In the genomic region with DNA sequence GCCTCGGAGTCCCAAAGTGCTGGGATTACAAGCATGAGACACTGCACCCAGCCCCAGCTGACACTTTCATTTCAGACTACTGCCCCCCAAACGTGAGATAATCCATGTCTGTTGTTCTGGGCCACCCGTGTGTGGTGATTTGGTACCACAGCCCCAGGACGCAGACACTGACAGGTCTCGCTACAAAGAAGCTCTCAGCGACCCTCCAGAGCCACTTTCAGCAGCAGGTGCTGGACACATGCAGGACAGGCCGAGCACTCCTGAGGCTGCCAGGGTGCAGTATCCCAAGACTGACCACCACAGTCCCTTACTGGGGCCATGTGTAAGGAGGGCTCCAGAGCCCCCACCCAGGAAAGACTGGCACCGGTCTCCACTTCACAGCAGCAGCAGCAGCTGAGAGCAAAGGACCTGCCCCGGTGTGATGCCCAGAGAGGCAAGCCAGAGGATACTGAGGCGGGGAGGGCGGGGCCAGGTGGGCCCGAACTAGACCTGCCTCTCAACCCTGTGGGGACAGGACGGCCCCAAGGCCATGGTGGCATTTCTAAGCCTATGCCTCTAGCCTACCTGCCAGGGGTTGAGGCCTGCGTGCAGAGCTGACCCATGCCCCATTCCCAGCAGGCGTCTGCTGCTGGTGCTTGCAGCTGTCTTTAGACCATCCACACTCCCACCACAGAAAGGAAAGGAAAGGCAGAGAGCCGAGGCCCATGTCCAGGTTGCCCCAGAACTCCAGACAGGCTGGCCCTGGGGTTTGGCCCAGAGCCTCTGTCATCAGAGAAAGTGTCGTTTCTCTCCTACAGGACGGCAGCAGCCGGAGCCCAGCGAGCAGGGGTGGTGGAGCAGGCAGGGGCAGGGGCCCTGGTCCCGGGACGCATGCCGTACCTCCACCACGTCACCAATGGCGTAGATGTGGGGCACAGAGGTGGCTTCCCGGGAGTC, we compare ENCODE assay signal across 1 cellular context.
TF ChIP-seq lines count a peak whose summit lies in the region.

No MANE protein-coding gene starts in this region.

TF ChIP-seq in GM23338, 12 proteins besides CTCF, POLR2A, EP300 and RAD21:
- TF ChIP-seq ZNF462 (CRISPR knock-in tag; IDR thresholded peaks at IDR 0.05) (no peak), STAT1 (IDR thresholded peaks at IDR 0.05; ENCODE audit: unreplicated experiment) (no peak), JUNB (IDR thresholded peaks at IDR 0.05; ENCODE audit: unreplicated experiment) (no peak), POLR2AphosphoS5 (IDR thresholded peaks at IDR 0.05; ENCODE audit: low read depth) (no peak), EZH2 (IDR thresholded peaks at IDR 0.05; ENCODE audit: low read depth, unreplicated experiment) (no peak), EZH2phosphoT487 (IDR thresholded peaks at IDR 0.05; ENCODE audit: unreplicated experiment) (no peak), CREB1 (CRISPR knock-in tag; IDR thresholded peaks at IDR 0.05; ENCODE audit: low read depth) (no peak)
- TF ChIP-seq, protein P1, sequence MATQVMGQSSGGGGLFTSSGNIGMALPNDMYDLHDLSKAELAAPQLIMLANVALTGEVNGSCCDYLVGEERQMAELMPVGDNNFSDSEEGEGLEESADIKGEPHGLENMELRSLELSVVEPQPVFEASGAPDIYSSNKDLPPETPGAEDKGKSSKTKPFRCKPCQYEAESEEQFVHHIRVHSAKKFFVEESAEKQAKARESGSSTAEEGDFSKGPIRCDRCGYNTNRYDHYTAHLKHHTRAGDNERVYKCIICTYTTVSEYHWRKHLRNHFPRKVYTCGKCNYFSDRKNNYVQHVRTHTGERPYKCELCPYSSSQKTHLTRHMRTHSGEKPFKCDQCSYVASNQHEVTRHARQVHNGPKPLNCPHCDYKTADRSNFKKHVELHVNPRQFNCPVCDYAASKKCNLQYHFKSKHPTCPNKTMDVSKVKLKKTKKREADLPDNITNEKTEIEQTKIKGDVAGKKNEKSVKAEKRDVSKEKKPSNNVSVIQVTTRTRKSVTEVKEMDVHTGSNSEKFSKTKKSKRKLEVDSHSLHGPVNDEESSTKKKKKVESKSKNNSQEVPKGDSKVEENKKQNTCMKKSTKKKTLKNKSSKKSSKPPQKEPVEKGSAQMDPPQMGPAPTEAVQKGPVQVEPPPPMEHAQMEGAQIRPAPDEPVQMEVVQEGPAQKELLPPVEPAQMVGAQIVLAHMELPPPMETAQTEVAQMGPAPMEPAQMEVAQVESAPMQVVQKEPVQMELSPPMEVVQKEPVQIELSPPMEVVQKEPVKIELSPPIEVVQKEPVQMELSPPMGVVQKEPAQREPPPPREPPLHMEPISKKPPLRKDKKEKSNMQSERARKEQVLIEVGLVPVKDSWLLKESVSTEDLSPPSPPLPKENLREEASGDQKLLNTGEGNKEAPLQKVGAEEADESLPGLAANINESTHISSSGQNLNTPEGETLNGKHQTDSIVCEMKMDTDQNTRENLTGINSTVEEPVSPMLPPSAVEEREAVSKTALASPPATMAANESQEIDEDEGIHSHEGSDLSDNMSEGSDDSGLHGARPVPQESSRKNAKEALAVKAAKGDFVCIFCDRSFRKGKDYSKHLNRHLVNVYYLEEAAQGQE (IDR thresholded peaks at IDR 0.05; ENCODE audit: unreplicated experiment): no peak
- TF ChIP-seq, protein P2, sequence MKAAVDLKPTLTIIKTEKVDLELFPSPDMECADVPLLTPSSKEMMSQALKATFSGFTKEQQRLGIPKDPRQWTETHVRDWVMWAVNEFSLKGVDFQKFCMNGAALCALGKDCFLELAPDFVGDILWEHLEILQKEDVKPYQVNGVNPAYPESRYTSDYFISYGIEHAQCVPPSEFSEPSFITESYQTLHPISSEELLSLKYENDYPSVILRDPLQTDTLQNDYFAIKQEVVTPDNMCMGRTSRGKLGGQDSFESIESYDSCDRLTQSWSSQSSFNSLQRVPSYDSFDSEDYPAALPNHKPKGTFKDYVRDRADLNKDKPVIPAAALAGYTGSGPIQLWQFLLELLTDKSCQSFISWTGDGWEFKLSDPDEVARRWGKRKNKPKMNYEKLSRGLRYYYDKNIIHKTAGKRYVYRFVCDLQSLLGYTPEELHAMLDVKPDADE (IDR thresholded peaks at IDR 0.05): no peak
